ENCODE assay signal across 1 cellular context in genomic region chr13:51803018-51803417, GRCh38.
TF ChIP-seq lines count a peak whose summit lies in the region.

No MANE protein-coding gene starts in this region.

TF ChIP-seq in GM23338, 12 proteins besides CTCF, POLR2A, EP300 and RAD21 (continued from another document):
- TF ChIP-seq ZNF462 (CRISPR knock-in tag; IDR thresholded peaks at IDR 0.05), result no peak
- no peak for TF ChIP-seq ZNF114 (CRISPR knock-in tag; IDR thresholded peaks at IDR 0.05)
- TF ChIP-seq JUNB (IDR thresholded peaks at IDR 0.05; ENCODE audit: unreplicated experiment), result no peak
- no peak for TF ChIP-seq EZH2phosphoT487 (IDR thresholded peaks at IDR 0.05; ENCODE audit: unreplicated experiment)
- TF ChIP-seq STAT1 (IDR thresholded peaks at IDR 0.05; ENCODE audit: unreplicated experiment), result no peak
- no peak for TF ChIP-seq EZH2 (IDR thresholded peaks at IDR 0.05; ENCODE audit: low read depth, unreplicated experiment)
